10 cellular contexts compared by ENCODE assay signal in the genomic region with DNA sequence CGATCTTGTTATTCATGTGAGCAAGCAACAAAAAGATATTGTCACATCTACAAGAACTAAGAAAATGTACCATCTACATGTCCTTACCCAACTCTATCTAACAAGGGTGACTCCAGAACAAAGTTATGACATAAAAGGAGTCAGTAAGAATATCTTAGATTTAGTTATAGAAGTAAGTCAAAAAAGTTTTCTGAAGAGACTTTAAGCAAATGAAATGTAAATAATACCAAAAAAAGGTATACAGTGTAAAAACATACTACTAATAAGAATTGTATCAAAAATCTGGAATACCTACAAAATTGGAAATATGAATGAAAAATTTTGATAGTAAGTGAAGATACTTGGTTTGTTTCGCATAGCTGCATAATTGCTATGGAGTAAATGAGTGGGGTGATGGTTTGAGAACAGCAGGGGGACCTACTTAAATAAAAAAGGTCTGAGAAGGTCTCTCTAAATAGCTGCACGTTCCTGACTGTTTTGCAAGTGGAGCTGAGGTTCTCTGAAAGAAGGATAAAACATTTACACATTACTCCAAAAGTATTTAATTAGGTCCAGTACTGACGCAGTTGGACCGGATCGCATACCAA. TPM values are rescaled to one million over a fixed set of nuclear protein-coding genes. Genes with fewer than 3 reads are reported as not detected.
DNase-seq lines count a peak whose midpoint lies in the region; ATAC-seq, FAIRE-seq and TF ChIP-seq lines count a peak whose summit lies in the region.
"Had no signal": no experiment of that assay in that cellular context is flagged by ENCODE, and none has a peak within 500 bp of the region (broad histone marks: within the 10 kb centered on the region; RNA-seq: fewer than 3 reads in every experiment).

No MANE protein-coding gene starts in this region.

- DNase-seq in NCI-H748 (lab: John Stamatoyannopoulos, UW; ENCODE audit: unreplicated experiment) (peak; percentile 38), NCI-H748 treated with DMSO at 0.1 percent for 48 hours (lab: John Stamatoyannopoulos, UW) (no peak), PC-3 (no peak), small intestine (no peak), NCI-H146 (lab: John Stamatoyannopoulos, UW) (no peak), germinal center (ENCODE audit: low spot score) (no peak)
- DNase-seq: NCI-H774 had no signal

- WGBS in small intestine, 3 donors: 74 to 76% (median 75%) methylated on average over 6 of the region's 6 CpGs

- no peak for TF ChIP-seq CTCF in PC-3 (conservative IDR thresholded peaks at IDR 0.05; ENCODE audit: low read depth, low read length)

- H3K27me3 ChIP-seq in PC-3 (ENCODE audit: low read length): no peaks in the 10 kb centered on the region
- H3K27me3 ChIP-seq in small intestine (ENCODE audit: control insufficient read depth in 2 of 2, insufficient read depth in 2 of 2, low read length in 2 of 2): no peaks in the 10 kb centered on the region

- intact Hi-C loops in PC-3 (cut with micrococcal nuclease): loop anchor here (5.0 to 10.0 kb wide), 3 partner anchors 149 to 466 kb away; a partner anchor contains a TSS
- intact Hi-C loops in dendritic cell treated with granulocyte-macrophage colony-stimulating factor and Interleukin-4, amounts not matched to agents 40 ng/mL and 50 ng/mL, for 4 days (cut with micrococcal nuclease): loop anchor here (1.0 to 10.0 kb wide), 6 partner anchors 76 to 466 kb away; a partner anchor contains a TSS

- peak overlapping the region; percentile 87 for H3K27ac Mint-ChIP-seq in dendritic cell treated with granulocyte-macrophage colony-stimulating factor and Interleukin-4, amounts not matched to agents 40 ng/mL and 50 ng/mL, for 4 days

- H3K4me3 ChIP-seq in PC-3 (ENCODE audit: low read length) (no peak overlapping the region; the same call in 1 of the 2 replicates), small intestine (ENCODE audit: low read depth in 1 of 2, low read length in 2 of 2) (no peak overlapping the region)
- H3K4me3 ChIP-seq: prostate gland had no signal

- no peaks in the 10 kb centered on the region for H3K9me2 ChIP-seq in PC-3 (replicated peaks; ENCODE audit: low read length)

- H2AFZ ChIP-seq in PC-3 (ENCODE audit: low read length): peak overlapping the region; percentile 68; the same call in 1 of the 2 replicates

- H3K9me3 Mint-ChIP-seq in dendritic cell treated with granulocyte-macrophage colony-stimulating factor and Interleukin-4, amounts not matched to agents 40 ng/mL and 50 ng/mL, for 4 days: no peaks in the 10 kb centered on the region

- H3K4me1 Mint-ChIP-seq in dendritic cell treated with granulocyte-macrophage colony-stimulating factor and Interleukin-4, amounts not matched to agents 40 ng/mL and 50 ng/mL, for 4 days (ENCODE audit: low read depth): peaks cover 52% of the 10 kb centered on the region

- no TSS peak for BruUV-seq in PC-3 (replicated peaks; lab: Mats Ljungman, UMichigan)

- H3K36me3 ChIP-seq in PC-3 (ENCODE audit: low read depth, low read length) (no peaks in the 10 kb centered on the region; the same call in 1 of the 2 replicates), small intestine (ENCODE audit: control insufficient read depth in 2 of 2, insufficient read depth in 2 of 2, low read length in 2 of 2) (no peaks in the 10 kb centered on the region)
- H3K36me3 ChIP-seq: prostate gland had no signal

- peak; percentile 82 for FAIRE-seq in small intestine (lab: Jason Lieb, UNC)

- H3K79me2 ChIP-seq in PC-3 (ENCODE audit: low read length): no peaks in the 10 kb centered on the region

- CTCF ChIA-PET in PC-3 (lab: Charles Lee): no interaction called here

- ATAC-seq in PC-3: no peak; the same call in 1 of the 2 replicates
- ATAC-seq in GM19035 (IDR thresholded peaks at IDR 0.05; ENCODE audit: unreplicated experiment): no peak

- H3K9ac ChIP-seq in PC-3 (ENCODE audit: low read length): no peak overlapping the region

- no peaks in the 10 kb centered on the region for H3K36me3 Mint-ChIP-seq in dendritic cell treated with granulocyte-macrophage colony-stimulating factor and Interleukin-4, amounts not matched to agents 40 ng/mL and 50 ng/mL, for 4 days (ENCODE audit: low read depth)

- POLR2A ChIA-PET in PC-3 (lab: Charles Lee; ENCODE audit: unreplicated experiment): no interaction called here

- H3K4me2 ChIP-seq in PC-3 (ENCODE audit: low read length): peak overlapping the region; percentile 75

- H3K27ac ChIP-seq in PC-3 (ENCODE audit: low read length) (no peak overlapping the region), small intestine (ENCODE audit: low read depth in 1 of 2, low read length in 1 of 2) (peak overlapping the region in 1 of 2 donors; percentile 96)
- H3K27ac ChIP-seq: prostate gland had no signal

- H3K27me3 Mint-ChIP-seq in dendritic cell treated with granulocyte-macrophage colony-stimulating factor and Interleukin-4, amounts not matched to agents 40 ng/mL and 50 ng/mL, for 4 days: no peaks in the 10 kb centered on the region

- H3K4me1 ChIP-seq in PC-3 (ENCODE audit: insufficient read depth, low read length) (peaks cover 25% of the 10 kb centered on the region), small intestine (ENCODE audit: control insufficient read depth in 2 of 2, insufficient read depth in 1 of 2, low read depth in 1 of 2, low read length in 1 of 2) (peaks cover 0 to 3% of the 10 kb centered on the region in 2 donors)
- H3K4me1 ChIP-seq: prostate gland had no signal

- H3F3A ChIP-seq in PC-3 (ENCODE audit: low read length, unreplicated experiment): no peaks in the 10 kb centered on the region

- no peaks in the 10 kb centered on the region for H3K9me3 ChIP-seq in PC-3 (ENCODE audit: low read length)
- no peaks in the 10 kb centered on the region for H3K9me3 ChIP-seq in small intestine (ENCODE audit: control insufficient read depth, low read depth)
- H3K9me3 ChIP-seq: prostate gland had no signal

- H4K20me1 ChIP-seq in PC-3 (ENCODE audit: low read length): no peaks in the 10 kb centered on the region

- peak overlapping the region; percentile 73 for H3K4me3 Mint-ChIP-seq in dendritic cell treated with granulocyte-macrophage colony-stimulating factor and Interleukin-4, amounts not matched to agents 40 ng/mL and 50 ng/mL, for 4 days

RNA-seq across cellular contexts. Expression of a gene that starts 51.0 kb away (rescaled TPM):
- total RNA-seq in PC-3 (2014; rRNA removed): not detected in 2 replicates
- under 1 TPM in 2 of 3 donors, not detected in 1; 0.27 to 0.34 TPM for polyA plus RNA-seq in small intestine
